9 cellular contexts compared by ENCODE assay signal in the genomic region with DNA sequence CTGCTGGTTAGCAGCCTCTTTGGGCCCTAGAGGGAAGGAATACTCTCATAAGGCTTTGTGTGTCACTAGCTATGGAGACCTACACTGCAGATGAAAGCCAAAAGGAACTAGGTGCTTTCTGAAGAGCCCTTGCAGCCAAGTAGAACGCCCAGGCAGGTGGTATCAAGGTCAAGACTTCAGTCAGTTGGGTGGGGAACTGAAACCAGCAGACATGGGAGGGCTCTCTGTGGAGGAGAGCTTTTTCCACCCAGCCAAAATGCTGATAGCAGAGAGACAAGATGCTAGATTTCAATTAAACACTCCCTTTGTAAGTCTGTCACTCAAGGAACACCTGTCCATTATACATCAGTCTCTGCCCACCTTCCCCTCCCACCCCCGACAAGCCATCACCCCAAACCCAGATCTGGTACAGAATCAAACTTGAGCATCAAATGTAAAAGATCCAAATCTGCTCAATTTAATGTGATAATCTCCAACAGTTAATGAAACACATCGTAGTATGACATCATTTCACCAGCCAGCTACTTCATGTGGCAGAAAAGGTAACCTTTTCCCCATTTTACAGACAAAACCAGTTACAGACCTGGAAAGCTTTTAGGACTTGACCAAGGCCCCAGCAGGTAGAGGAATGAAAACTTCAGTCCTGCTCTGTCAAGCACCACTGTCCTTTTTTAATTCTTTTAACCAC. TPM values are rescaled to one million over a fixed set of nuclear protein-coding genes. Genes with fewer than 3 reads are reported as not detected.
DNase-seq lines count a peak whose midpoint lies in the region; ATAC-seq lines count a peak whose summit lies in the region.
"Had no signal": no experiment of that assay in that cellular context is flagged by ENCODE, and none has a peak within 500 bp of the region (broad histone marks: within the 10 kb centered on the region; RNA-seq: fewer than 3 reads in every experiment).

No MANE protein-coding gene starts in this region.

- ATAC-seq in GM18520 (IDR thresholded peaks at IDR 0.05; ENCODE audit: unreplicated experiment) (peak; percentile 80), GM21528 (IDR thresholded peaks at IDR 0.05; ENCODE audit: low FRiP score, unreplicated experiment) (peak; percentile 82), HG03439 (IDR thresholded peaks at IDR 0.05; ENCODE audit: unreplicated experiment) (peak; percentile 44), esophagus mucosa (peak; percentile 19)

- DNase-seq in UCSD-AML1 (lab: John Stamatoyannopoulos, UW; ENCODE audit: unreplicated experiment) (no peak), NCI-H2107 treated with DMSO at 0.1 percent for 48 hours (lab: John Stamatoyannopoulos, UW; ENCODE audit: unreplicated experiment) (no peak), anterior cingulate cortex (lab: John Stamatoyannopoulos, UW) (no peak)
- DNase-seq in activated effector memory CD4-positive, alpha-beta T cell treated with anti-CD3 and anti-CD28 coated beads, Interleukin-2, amount 50 U/mL, for 16 hours, result no peak
- DNase-seq: activated CD8-positive, alpha-beta memory T cell treated with anti-CD3 and anti-CD28 coated beads, Interleukin-2, amount 10 ng/mL, durations not matched to agents 7 days and 5 days had no signal

RNA-seq across cellular contexts. Expression of a gene that starts 14.6 kb away (rescaled TPM):
- 46.4 TPM for total RNA-seq in esophagus mucosa

RNA-seq across cellular contexts. Expression of a gene that starts 48.4 kb away (rescaled TPM):
- 10.1 TPM for total RNA-seq in esophagus mucosa

Comparison
In these comparisons a context has a peak if more than half of its experiments do, and no peak if none do; other contexts are left out.
1. ATAC-seq: peak in every context shown above with its lines; median percentile 82 in GM21528; 80 in GM18520; 44 in HG03439; 19 in esophagus mucosa.